8 cellular contexts compared by ENCODE assay signal in the genomic region with DNA sequence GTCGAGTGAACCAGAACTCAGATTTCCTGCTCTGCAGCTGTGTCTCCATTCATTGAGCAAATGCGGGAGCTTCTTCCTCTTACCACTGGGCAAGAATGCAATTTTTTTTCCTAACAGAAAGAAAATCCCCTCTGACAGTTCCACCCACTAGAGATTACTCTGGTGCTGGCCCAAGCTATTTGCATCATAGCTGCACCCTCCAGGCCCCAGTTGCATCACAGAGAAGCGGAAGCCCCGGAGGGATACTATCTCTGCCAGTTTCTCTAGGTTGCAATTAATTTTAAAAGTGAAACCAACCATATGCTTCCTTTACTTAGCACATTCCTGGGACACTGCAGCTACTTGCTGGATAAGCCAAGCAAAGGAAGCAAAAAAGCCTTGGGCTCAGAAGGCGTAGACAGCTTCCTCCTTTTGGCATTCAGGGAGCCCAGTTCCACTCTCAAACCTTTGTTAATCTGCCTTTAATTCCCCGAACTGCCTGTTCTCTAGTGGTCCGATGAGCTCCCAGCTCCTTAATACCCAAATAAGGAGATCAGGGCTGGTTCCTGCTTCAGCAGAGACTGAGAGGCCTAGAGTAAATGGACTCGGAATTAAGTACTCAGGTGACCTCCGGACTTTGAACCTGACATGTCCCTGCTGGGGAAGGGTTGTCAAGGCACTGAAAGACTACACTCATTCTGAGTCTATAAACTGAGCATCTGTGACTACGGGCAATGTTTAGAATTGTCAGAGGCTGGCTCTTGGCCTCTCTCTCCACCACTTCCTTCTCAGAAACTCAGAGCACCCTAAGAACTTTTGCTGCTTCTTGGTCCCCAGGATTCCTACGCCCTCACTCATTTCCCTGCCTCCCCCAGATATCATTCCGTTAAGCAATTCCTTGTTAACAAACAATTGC.
DNase-seq lines count a peak whose midpoint lies in the region; ATAC-seq and TF ChIP-seq lines count a peak whose summit lies in the region.

No MANE protein-coding gene starts in this region.

- peaks cover 35% of the 10 kb centered on the region for H3K4me1 Mint-ChIP-seq in WTC11
- peaks cover 19% of the 10 kb centered on the region for H3K4me1 Mint-ChIP-seq in osteocyte (ENCODE audit: unreplicated experiment)
- no peaks in the 10 kb centered on the region for H3K4me1 Mint-ChIP-seq in T-helper 2 cell treated with Interferon-gamma antibody and Interleukin-4, amounts not matched to agents 5 μg/mL and 100 μg/mL, for 36 hours (ENCODE audit: low read depth)

- H3K27me3 ChIP-seq in BLaER1 treated with 17β-estradiol and CSF1 and Interleukin-3, amounts not matched to agents 10 nM and 100 nM = no peaks in the 10 kb centered on the region
- no peaks in the 10 kb centered on the region for H3K27me3 ChIP-seq in heart right ventricle

- H3K27ac ChIP-seq in BLaER1 treated with 17β-estradiol and CSF1 and Interleukin-3, amounts not matched to agents 10 nM and 100 nM = peak overlapping the region; percentile 71 to 90 (median 82)
- H3K27ac ChIP-seq in heart right ventricle = peak overlapping the region; percentile 48 to 90 (median 82)

- peak overlapping the region; percentile 43 to 80 (median 70); a peak in 21 of 22 replicates for H3K9ac ChIP-seq in BLaER1 treated with 17β-estradiol and CSF1 and Interleukin-3, amounts not matched to agents 10 nM and 100 nM

- H3K4me1 ChIP-seq in BLaER1 treated with 17β-estradiol and CSF1 and Interleukin-3, amounts not matched to agents 10 nM and 100 nM = peaks cover 17 to 83% (median 38%) of the 10 kb centered on the region in 10 experiments
- H3K4me1 ChIP-seq in heart right ventricle = peaks cover 0 to 24% (median 18%) of the 10 kb centered on the region in 9 donors

- POLR2A ChIA-PET in WTC11 (lab: Charles Lee) = no interaction called here

- H3K27ac Mint-ChIP-seq in WTC11 = peak overlapping the region; percentile 88
- peak overlapping the region; percentile 96 for H3K27ac Mint-ChIP-seq in osteocyte (ENCODE audit: unreplicated experiment)
- H3K27ac Mint-ChIP-seq in T-helper 2 cell treated with Interferon-gamma antibody and Interleukin-4, amounts not matched to agents 5 μg/mL and 100 μg/mL, for 36 hours = no peak overlapping the region

- H3K4me3 Mint-ChIP-seq in WTC11 (0 out of 2 replicates have a peak overlapping the region, but pooled peaks have one; percentile 9), osteocyte (ENCODE audit: unreplicated experiment) (peak overlapping the region; percentile 74)
- no peak overlapping the region for H3K4me3 Mint-ChIP-seq in T-helper 2 cell treated with Interferon-gamma antibody and Interleukin-4, amounts not matched to agents 5 μg/mL and 100 μg/mL, for 36 hours

- no peaks in the 10 kb centered on the region for H4K20me1 ChIP-seq in BLaER1 treated with 17β-estradiol and CSF1 and Interleukin-3, amounts not matched to agents 10 nM and 100 nM

- TF ChIP-seq CTCF in WTC11 (IDR thresholded peaks at IDR 0.05) (no peak), heart right ventricle (IDR thresholded peaks at IDR 0.05) (no peak), osteocyte (IDR thresholded peaks at IDR 0.05) (no peak)

- peaks cover 0 to 9% (median 0%) of the 10 kb centered on the region in 11 experiments; a peak in 9 of 22 replicates for H3K9me3 ChIP-seq in BLaER1 treated with 17β-estradiol and CSF1 and Interleukin-3, amounts not matched to agents 10 nM and 100 nM (replicated peaks in 1 of 11)
- no peaks in the 10 kb centered on the region for H3K9me3 ChIP-seq in heart right ventricle

- peak overlapping the region; percentile 63 to 88 (median 70) for H3K4me2 ChIP-seq in BLaER1 treated with 17β-estradiol and CSF1 and Interleukin-3, amounts not matched to agents 10 nM and 100 nM

- CTCF ChIA-PET in WTC11 (lab: Charles Lee) = interaction anchor here (1.3 to 1.7 kb wide), 2 partner anchors 79 to 297 kb away, joined by 4 to 6 read pairs; no protein-coding TSS in a partner anchor

- no peaks in the 10 kb centered on the region for H3K36me3 ChIP-seq in BLaER1 treated with 17β-estradiol and CSF1 and Interleukin-3, amounts not matched to agents 10 nM and 100 nM
- no peaks in the 10 kb centered on the region for H3K36me3 ChIP-seq in heart right ventricle

- no peaks in the 10 kb centered on the region; the same call in 1 of the 2 replicates for H3K27me3 Mint-ChIP-seq in WTC11 (ENCODE audit: low read depth)
- H3K27me3 Mint-ChIP-seq in osteocyte (ENCODE audit: unreplicated experiment) = no peaks in the 10 kb centered on the region
- no peaks in the 10 kb centered on the region for H3K27me3 Mint-ChIP-seq in T-helper 2 cell treated with Interferon-gamma antibody and Interleukin-4, amounts not matched to agents 5 μg/mL and 100 μg/mL, for 36 hours (ENCODE audit: low read depth)

- peak; percentile 87 for ATAC-seq in WTC11
- ATAC-seq in heart right ventricle = peak; percentile 84 to 97 (median 94)
- no peak for ATAC-seq in GM18909 (IDR thresholded peaks at IDR 0.05; ENCODE audit: poor library complexity, unreplicated experiment)

- H3K4me3 ChIP-seq in BLaER1 treated with 17β-estradiol and CSF1 and Interleukin-3, amounts not matched to agents 10 nM and 100 nM = peak overlapping the region in 4 of 10 experiments; percentile 4 to 33 (median 12); a peak in 6 of 20 replicates
- H3K4me3 ChIP-seq in heart right ventricle = peak overlapping the region in 7 of 10 donors; percentile 9 to 44 (median 36)

- H3K36me3 Mint-ChIP-seq in WTC11 = no peaks in the 10 kb centered on the region
- H3K36me3 Mint-ChIP-seq in osteocyte (ENCODE audit: unreplicated experiment) = no peaks in the 10 kb centered on the region
- no peaks in the 10 kb centered on the region for H3K36me3 Mint-ChIP-seq in T-helper 2 cell treated with Interferon-gamma antibody and Interleukin-4, amounts not matched to agents 5 μg/mL and 100 μg/mL, for 36 hours (ENCODE audit: low read depth)

- WGBS in heart right ventricle, 2 donors = 31 to 44% methylated on average over 12 of the region's 12 CpGs

- intact Hi-C loops in heart right ventricle (cut with DNase I) = loop anchor here in 2 of 10 donors (10.0 kb wide), 3 partner anchors 68 to 82 kb away; a partner anchor contains a TSS

- peak; percentile 42 for DNase-seq in HT1080 (ENCODE audit: low read depth)
- peak; percentile 14 for DNase-seq in WTC11 (ENCODE audit: low spot score)
- peak; percentile 48 to 79 for DNase-seq in heart right ventricle
- no peak for DNase-seq in osteocyte (ENCODE audit: extremely low spot score, unreplicated experiment)
- no peak for DNase-seq in SHP77 (lab: John Stamatoyannopoulos, UW)
- no peak for DNase-seq in T-helper 2 cell treated with Interferon-gamma antibody and Interleukin-4, amounts not matched to agents 5 μg/mL and 100 μg/mL, for 36 hours (ENCODE audit: low spot score)

- H3K9me3 Mint-ChIP-seq in WTC11 = no peaks in the 10 kb centered on the region
- H3K9me3 Mint-ChIP-seq in osteocyte (ENCODE audit: unreplicated experiment) = no peaks in the 10 kb centered on the region
- H3K9me3 Mint-ChIP-seq in T-helper 2 cell treated with Interferon-gamma antibody and Interleukin-4, amounts not matched to agents 5 μg/mL and 100 μg/mL, for 36 hours = no peaks in the 10 kb centered on the region

TF ChIP-seq in WTC11, 78 proteins besides CTCF, POLR2A, EP300 and RAD21:
- TF ChIP-seq, protein P1, sequence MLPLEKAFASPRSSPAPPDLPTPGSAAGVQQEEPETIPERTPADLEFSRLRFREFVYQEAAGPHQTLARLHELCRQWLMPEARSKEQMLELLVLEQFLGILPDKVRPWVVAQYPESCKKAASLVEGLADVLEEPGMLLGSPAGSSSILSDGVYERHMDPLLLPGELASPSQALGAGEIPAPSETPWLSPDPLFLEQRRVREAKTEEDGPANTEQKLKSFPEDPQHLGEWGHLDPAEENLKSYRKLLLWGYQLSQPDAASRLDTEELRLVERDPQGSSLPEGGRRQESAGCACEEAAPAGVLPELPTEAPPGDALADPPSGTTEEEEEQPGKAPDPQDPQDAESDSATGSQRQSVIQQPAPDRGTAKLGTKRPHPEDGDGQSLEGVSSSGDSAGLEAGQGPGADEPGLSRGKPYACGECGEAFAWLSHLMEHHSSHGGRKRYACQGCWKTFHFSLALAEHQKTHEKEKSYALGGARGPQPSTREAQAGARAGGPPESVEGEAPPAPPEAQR (CRISPR knock-in tag; IDR thresholded peaks at IDR 0.05) = no peak
- no peak for TF ChIP-seq SMAD4 (CRISPR knock-in tag; IDR thresholded peaks at IDR 0.05)
- TF ChIP-seq, protein P2, sequence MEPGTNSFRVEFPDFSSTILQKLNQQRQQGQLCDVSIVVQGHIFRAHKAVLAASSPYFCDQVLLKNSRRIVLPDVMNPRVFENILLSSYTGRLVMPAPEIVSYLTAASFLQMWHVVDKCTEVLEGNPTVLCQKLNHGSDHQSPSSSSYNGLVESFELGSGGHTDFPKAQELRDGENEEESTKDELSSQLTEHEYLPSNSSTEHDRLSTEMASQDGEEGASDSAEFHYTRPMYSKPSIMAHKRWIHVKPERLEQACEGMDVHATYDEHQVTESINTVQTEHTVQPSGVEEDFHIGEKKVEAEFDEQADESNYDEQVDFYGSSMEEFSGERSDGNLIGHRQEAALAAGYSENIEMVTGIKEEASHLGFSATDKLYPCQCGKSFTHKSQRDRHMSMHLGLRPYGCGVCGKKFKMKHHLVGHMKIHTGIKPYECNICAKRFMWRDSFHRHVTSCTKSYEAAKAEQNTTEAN (CRISPR knock-in tag; IDR thresholded peaks at IDR 0.05) = no peak
- no peak for TF ChIP-seq ELF4 (CRISPR knock-in tag; IDR thresholded peaks at IDR 0.05; ENCODE audit: low read depth)
- TF ChIP-seq, protein P3, sequence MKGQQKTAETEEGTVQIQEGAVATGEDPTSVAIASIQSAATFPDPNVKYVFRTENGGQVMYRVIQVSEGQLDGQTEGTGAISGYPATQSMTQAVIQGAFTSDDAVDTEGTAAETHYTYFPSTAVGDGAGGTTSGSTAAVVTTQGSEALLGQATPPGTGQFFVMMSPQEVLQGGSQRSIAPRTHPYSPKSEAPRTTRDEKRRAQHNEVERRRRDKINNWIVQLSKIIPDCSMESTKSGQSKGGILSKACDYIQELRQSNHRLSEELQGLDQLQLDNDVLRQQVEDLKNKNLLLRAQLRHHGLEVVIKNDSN (CRISPR knock-in tag; IDR thresholded peaks at IDR 0.05) = no peak
- TF ChIP-seq, protein P4, sequence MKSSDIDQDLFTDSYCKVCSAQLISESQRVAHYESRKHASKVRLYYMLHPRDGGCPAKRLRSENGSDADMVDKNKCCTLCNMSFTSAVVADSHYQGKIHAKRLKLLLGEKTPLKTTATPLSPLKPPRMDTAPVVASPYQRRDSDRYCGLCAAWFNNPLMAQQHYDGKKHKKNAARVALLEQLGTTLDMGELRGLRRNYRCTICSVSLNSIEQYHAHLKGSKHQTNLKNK (CRISPR knock-in tag; IDR thresholded peaks at IDR 0.05) = no peak

Comparison
In these comparisons a context has a peak if more than half of its experiments do, and no peak if none do; other contexts are left out.
1. DNase-seq: peak in HT1080 (single experiment), WTC11 (single experiment) and heart right ventricle (2 of 2); none in osteocyte (single experiment), SHP77 (0 of 2) and T-helper 2 cell treated with Interferon-gamma antibody and Interleukin-4, amounts not matched to agents 5 μg/mL and 100 μg/mL, for 36 hours (single experiment).